8 cellular contexts compared by ENCODE assay signal in the genomic region with DNA sequence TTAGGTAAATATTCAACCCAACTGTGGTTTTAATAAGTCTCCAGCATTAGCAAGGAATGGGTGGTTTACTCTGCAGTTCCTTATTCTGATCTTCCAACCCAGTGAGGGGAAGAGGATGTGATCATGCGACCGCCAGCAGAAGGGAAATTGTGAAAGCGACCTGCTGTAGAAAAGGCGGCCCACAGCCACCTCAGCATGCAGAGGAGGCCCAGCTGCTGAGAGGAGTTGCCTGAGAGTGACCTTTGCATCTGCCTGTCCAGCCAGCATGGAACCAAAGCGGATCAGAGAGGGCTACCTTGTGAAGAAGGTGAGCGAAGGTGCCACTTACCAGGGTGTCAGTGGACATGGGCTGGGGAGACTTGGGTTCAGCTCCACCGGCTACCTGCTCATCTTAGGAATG. TPM values are rescaled to one million over a fixed set of nuclear protein-coding genes. Genes with fewer than 3 reads are reported as not detected.
DNase-seq lines count a peak whose midpoint lies in the region; ATAC-seq and TF ChIP-seq lines count a peak whose summit lies in the region.

A gene with protein sequence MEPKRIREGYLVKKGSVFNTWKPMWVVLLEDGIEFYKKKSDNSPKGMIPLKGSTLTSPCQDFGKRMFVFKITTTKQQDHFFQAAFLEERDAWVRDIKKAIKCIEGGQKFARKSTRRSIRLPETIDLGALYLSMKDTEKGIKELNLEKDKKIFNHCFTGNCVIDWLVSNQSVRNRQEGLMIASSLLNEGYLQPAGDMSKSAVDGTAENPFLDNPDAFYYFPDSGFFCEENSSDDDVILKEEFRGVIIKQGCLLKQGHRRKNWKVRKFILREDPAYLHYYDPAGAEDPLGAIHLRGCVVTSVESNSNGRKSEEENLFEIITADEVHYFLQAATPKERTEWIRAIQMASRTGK (plus strand): TSS at position 196 of the 400 bp plus-strand sequence. CDS start 70 bp downstream, at position 266.

- no peak within 1 kb of the TSS for H2BK5ac ChIP-seq in trophoblast cell (ENCODE audit: low read depth, low read length, poor library complexity)

- no peaks in the 10 kb centered on the region for H3K79me2 ChIP-seq in trophoblast cell (ENCODE audit: control insufficient read depth, insufficient read depth, low read length, poor library complexity)

- H3K14ac ChIP-seq in trophoblast cell (ENCODE audit: low read length) = no peak within 1 kb of the TSS

- DNase-seq in GDM1 (lab: John Stamatoyannopoulos, UW) = peak; percentile 81
- DNase-seq in HL-60 (ENCODE audit: low read depth in 1 of 2, low spot score in 1 of 2) = peak; percentile 95
- peak; percentile 7 for DNase-seq in choroid plexus epithelial cell (ENCODE audit: low read depth)
- peak; percentile 10 to 38 for DNase-seq in trophoblast cell
- DNase-seq in NCI-H187 (lab: John Stamatoyannopoulos, UW) = no peak
- DNase-seq in DMS114 treated with DMSO at 0.1 percent for 48 hours (lab: John Stamatoyannopoulos, UW; ENCODE audit: unreplicated experiment) = no peak
- DNase-seq in SHP77 (lab: John Stamatoyannopoulos, UW) = no peak

- H3K9ac ChIP-seq in trophoblast cell (ENCODE audit: low read length) = no peak within 1 kb of the TSS

- H3K27ac ChIP-seq in HL-60 (replicated peaks) (peak within 1 kb of the TSS; percentile 85), trophoblast cell (ENCODE audit: low read depth, low read length) (no peak within 1 kb of the TSS)

- no peak within 1 kb of the TSS for H4K8ac ChIP-seq in trophoblast cell (ENCODE audit: low read depth, low read length)

- H3K4me1 ChIP-seq in trophoblast cell (ENCODE audit: control insufficient read depth in 1 of 2, insufficient read depth in 2 of 2, low read length in 2 of 2) = peaks cover 0 to 3% of the 10 kb centered on the region in 2 experiments

- TF ChIP-seq CTCF in HL-60 (IDR thresholded peaks at IDR 0.05; ENCODE audit: insufficient read depth, low read length) (no peak), choroid plexus epithelial cell (conservative IDR thresholded peaks at IDR 0.05; ENCODE audit: low read depth, low read length) (no peak)

- no peak within 1 kb of the TSS for H2BK120ac ChIP-seq in trophoblast cell (ENCODE audit: insufficient read depth, low read length, poor library complexity)

- no peaks in the 10 kb centered on the region for H3K36me3 ChIP-seq in trophoblast cell (ENCODE audit: control insufficient read depth in 1 of 2, insufficient read depth in 2 of 2, low read length in 2 of 2)

- no peak within 1 kb of the TSS for H4K91ac ChIP-seq in trophoblast cell (ENCODE audit: low read depth, low read length)

- H3K23ac ChIP-seq in trophoblast cell (ENCODE audit: low read length) = no peak within 1 kb of the TSS

- H3K4me3 ChIP-seq in HL-60 (replicated peaks; ENCODE audit: insufficient read depth, low read length) = peak within 1 kb of the TSS; percentile 53
- H3K4me3 ChIP-seq in choroid plexus epithelial cell (ENCODE audit: low read depth, low read length) = no peak within 1 kb of the TSS
- H3K4me3 ChIP-seq in trophoblast cell (ENCODE audit: low read depth, low read length) = no peak within 1 kb of the TSS

- H4K12ac ChIP-seq in trophoblast cell (ENCODE audit: low read depth, low read length) = no peak within 1 kb of the TSS

- H3K79me1 ChIP-seq in trophoblast cell (ENCODE audit: low read length) = no peaks in the 10 kb centered on the region

- H2AK5ac ChIP-seq in trophoblast cell (ENCODE audit: low read length) = no peak within 1 kb of the TSS

- H3K9me3 ChIP-seq in trophoblast cell (ENCODE audit: insufficient read depth, low read depth, low read length) = no peaks in the 10 kb centered on the region

- no peak within 1 kb of the TSS for H3K4me2 ChIP-seq in trophoblast cell (ENCODE audit: low read length)

- no CpG with 5 or more reads among the region's 7 CpGs for WGBS in trophoblast cell (ENCODE audit: extremely low coverage, insufficient coverage, insufficient read length)

- H3K27me3 ChIP-seq in HL-60 (ENCODE audit: insufficient read depth, poor library complexity, severe bottlenecking) (no peaks in the 10 kb centered on the region), trophoblast cell (ENCODE audit: insufficient read depth, low read length) (no peaks in the 10 kb centered on the region)

- no peak within 1 kb of the TSS for H3K4ac ChIP-seq in trophoblast cell (ENCODE audit: low read depth, low read length)

- H2AFZ ChIP-seq in trophoblast cell (ENCODE audit: insufficient read depth, low read length, poor library complexity) = no peak within 1 kb of the TSS

- H3K18ac ChIP-seq in trophoblast cell (ENCODE audit: low read length) = no peak within 1 kb of the TSS

- H2BK12ac ChIP-seq in trophoblast cell (ENCODE audit: low read length) = no peak within 1 kb of the TSS

- ATAC-seq in GM21367 (IDR thresholded peaks at IDR 0.05; ENCODE audit: unreplicated experiment) = peak; percentile 47

RNA-seq across cellular contexts. Expression of the gene that starts here (rescaled TPM):
- polyA plus RNA-seq in trophoblast cell (2013) = 0.36 and 0.42 TPM in 2 replicates

Comparison
In these comparisons a context has a peak if more than half of its experiments do, and no peak if none do; other contexts are left out.
1. DNase-seq: peak in GDM1 (single experiment), HL-60 (2 of 2), choroid plexus epithelial cell (single experiment) and trophoblast cell (2 of 2); none in NCI-H187 (0 of 2), DMS114 treated with DMSO at 0.1 percent for 48 hours (single experiment) and SHP77 (0 of 2).